8 cellular contexts compared by ENCODE assay signal in the genomic region with DNA sequence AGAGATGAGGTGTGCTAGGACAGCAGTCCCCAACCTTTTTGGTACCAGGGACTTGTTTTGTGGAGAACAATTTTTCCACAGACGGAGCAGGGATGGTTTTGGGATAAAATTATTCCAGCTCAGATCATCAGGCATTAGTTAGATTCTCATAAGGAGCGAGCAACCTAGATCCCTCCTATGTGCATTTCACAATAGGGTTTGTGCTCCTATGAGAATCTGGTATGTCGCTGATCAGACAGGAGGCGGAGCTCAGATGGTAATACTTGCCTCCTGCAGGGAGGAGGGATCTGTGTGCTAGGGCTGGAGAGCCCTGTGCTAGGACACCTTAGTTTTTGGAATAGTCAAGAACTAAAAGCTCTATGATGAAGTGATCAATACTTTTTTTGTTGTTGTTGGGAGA.
A peak's percentile ranks its signal among the peaks of the same experiment; 100 is the strongest.
DNase-seq lines count a peak whose midpoint lies in the region; ATAC-seq and TF ChIP-seq lines count a peak whose summit lies in the region.

No MANE protein-coding gene starts in this region.

- peak overlapping the region; percentile 74 for H3K4me2 ChIP-seq in SU-DHL-6 (ENCODE audit: low read depth, low read length, poor library complexity, severe bottlenecking)

- peak overlapping the region; percentile 88 for H3K9ac ChIP-seq in SU-DHL-6 (ENCODE audit: low read length)

- ATAC-seq in activated CD4-positive, CD25-positive, alpha-beta regulatory T cell treated with anti-CD3 and anti-CD28 coated beads, Interleukin-2, amount 50 U/mL, for 24 hours, result no peak
- no peak for ATAC-seq in GM21526 (IDR thresholded peaks at IDR 0.05; ENCODE audit: low FRiP score, unreplicated experiment)

- H3K79me2 ChIP-seq in SU-DHL-6 (ENCODE audit: insufficient read depth, low read length), result peaks cover 69% of the 10 kb centered on the region

- no peak overlapping the region for H2AFZ ChIP-seq in SU-DHL-6 (ENCODE audit: low read depth, low read length, severe bottlenecking)

- H3K36me3 ChIP-seq in HEK293 (ENCODE audit: control insufficient read depth in 2 of 2, insufficient read depth in 1 of 2, low read length in 2 of 2) (peaks cover 0 to 9% of the 10 kb centered on the region in 2 experiments; a peak in 2 of 3 replicates), SU-DHL-6 (ENCODE audit: low read length) (peaks cover 9% of the 10 kb centered on the region; the same call in 1 of the 2 replicates)

- H3K9me2 ChIP-seq in SU-DHL-6 (replicated peaks; ENCODE audit: insufficient read depth, low read length), result no peaks in the 10 kb centered on the region

- DNase-seq in CD1c-positive myeloid dendritic cell (ENCODE audit: extremely low spot score) (peak; percentile 20), fibroblast of peridontal ligament (ENCODE audit: extremely low read depth) (peak; percentile 64), DMS79 (lab: John Stamatoyannopoulos, UW) (no peak), NCI-H774 (lab: John Stamatoyannopoulos, UW) (no peak)

- 0 out of 2 replicates have a peak overlapping the region, but pooled peaks have one; percentile 12 for H3K27ac ChIP-seq in HEK293 (ENCODE audit: extremely low read depth, low read depth, low read length)
- no peak overlapping the region for H3K27ac ChIP-seq in SU-DHL-6 (ENCODE audit: low read depth, low read length)

- H3K4me1 ChIP-seq in HEK293 (ENCODE audit: control insufficient read depth, insufficient read depth, low read length), result peaks cover 4% of the 10 kb centered on the region; the same call in 1 of the 2 replicates

- H3K4me3 ChIP-seq in HEK293 (ENCODE audit: low read depth, low read length), result peak overlapping the region; percentile 98
- H3K4me3 ChIP-seq in SU-DHL-6 (ENCODE audit: insufficient read depth, low read length, poor library complexity, severe bottlenecking), result peak overlapping the region; percentile 89

- CTCF ChIA-PET in HEK293 (lab: Yijun Ruan, JAX), result interaction anchor here (0.6 to 2.3 kb wide), 11 partner anchors 22 to 1140 kb away, joined by 3 to 15 read pairs (median 3); no protein-coding TSS in a partner anchor

- H3F3A ChIP-seq in SU-DHL-6 (ENCODE audit: insufficient read depth), result peaks cover 9% of the 10 kb centered on the region; the same call in 1 of the 2 replicates

- no peak for TF ChIP-seq CTCF in HEK293 (tag by site-specific recombination; IDR thresholded peaks at IDR 0.05)
- no peak for TF ChIP-seq CTCF in SU-DHL-6 (IDR thresholded peaks at IDR 0.05; ENCODE audit: insufficient read depth, low read length, poor library complexity, severe bottlenecking)

- H4K20me1 ChIP-seq in SU-DHL-6 (ENCODE audit: low read depth, low read length), result 0 out of 2 replicates have a peak, but pooled peaks cover 2% of the 10 kb centered on the region

- H3K9me3 ChIP-seq in HEK293 (ENCODE audit: control insufficient read depth, insufficient read depth, low read depth, low read length) (no peaks in the 10 kb centered on the region), SU-DHL-6 (ENCODE audit: insufficient read depth, low read length) (no peaks in the 10 kb centered on the region)

- POLR2A ChIA-PET in HEK293 (lab: Yijun Ruan, JAX), result interaction anchor here (0.7 to 1.8 kb wide), 4 partner anchors 9 to 136 kb away, joined by 3 to 5 read pairs (median 4); a partner anchor contains a TSS

- no peaks in the 10 kb centered on the region for H3K27me3 ChIP-seq in SU-DHL-6 (ENCODE audit: low read length)

TF ChIP-seq in HEK293, 187 proteins besides CTCF, POLR2A, EP300 and RAD21:
- TF ChIP-seq IKZF3 (tag by site-specific recombination; IDR thresholded peaks at IDR 0.05), result peak; percentile 75
- TF ChIP-seq ZBTB17 (tag by site-specific recombination; IDR thresholded peaks at IDR 0.05), result peak; percentile 90
- TF ChIP-seq ZNF529 (tag by site-specific recombination; IDR thresholded peaks at IDR 0.05; ENCODE audit: insufficient replicate concordance), result no peak
- TF ChIP-seq REPIN1 (tag by site-specific recombination; IDR thresholded peaks at IDR 0.05; ENCODE audit: low read depth), result no peak
- no peak for TF ChIP-seq ZFHX2 (tag by site-specific recombination; conservative IDR thresholded peaks at IDR 0.05)
- TF ChIP-seq SP2 (tag by site-specific recombination; IDR thresholded peaks at IDR 0.05), result peak; percentile 68
- 0 out of 2 replicates have a peak, but pooled peaks have one; percentile 15 for TF ChIP-seq ZNF660 (tag by site-specific recombination; IDR thresholded peaks at IDR 0.05)
- TF ChIP-seq ZNF239 (tag by site-specific recombination; IDR thresholded peaks at IDR 0.05), result no peak
- no peak for TF ChIP-seq ZNF426 (tag by site-specific recombination; IDR thresholded peaks at IDR 0.05)
- TF ChIP-seq ZNF600 (tag by site-specific recombination; IDR thresholded peaks at IDR 0.05), result 0 out of 2 replicates have a peak, but pooled peaks have one; percentile 12
- TF ChIP-seq ZNF623 (tag by site-specific recombination; IDR thresholded peaks at IDR 0.05), result no peak
- no peak for TF ChIP-seq KLF8 (tag by site-specific recombination; IDR thresholded peaks at IDR 0.05)

Comparison
In these comparisons a context has a peak if more than half of its experiments do, and no peak if none do; other contexts are left out.
1. DNase-seq: peak in CD1c-positive myeloid dendritic cell (single experiment) and fibroblast of peridontal ligament (single experiment); none in DMS79 (single experiment) and NCI-H774 (single experiment).